ENCODE assay signal across 23 cellular contexts in genomic region chr3:16504692-16505091, GRCh38. TPM values are rescaled to one million over a fixed set of nuclear protein-coding genes. Genes with fewer than 3 reads are reported as not detected.
DNase-seq lines count a peak whose midpoint lies in the region; ATAC-seq and TF ChIP-seq lines count a peak whose summit lies in the region.
"Had no signal": no experiment of that assay in that cellular context is flagged by ENCODE, and none has a peak within 500 bp of the region (broad histone marks: within the 10 kb centered on the region; RNA-seq: fewer than 3 reads in every experiment).

No MANE protein-coding gene starts in this region.

- intact Hi-C loops in CD4-positive, alpha-beta T cell (cut with DNase I, micrococcal nuclease) = loop anchor here in 1 of 2 experiments (2.0 kb wide), 1 partner anchor 14 kb away; no protein-coding TSS in a partner anchor
- intact Hi-C loops in dendritic cell treated with granulocyte-macrophage colony-stimulating factor and Interleukin-4, amounts not matched to agents 40 ng/mL and 50 ng/mL, for 4 days (cut with micrococcal nuclease) = no loop called here
- intact Hi-C loops in left ventricle myocardium superior (cut with micrococcal nuclease) = no loop called here

- peaks cover 50 to 85% (median 68%) of the 10 kb centered on the region in 11 experiments for H3K36me3 ChIP-seq in BLaER1 treated with 17β-estradiol and CSF1 and Interleukin-3, amounts not matched to agents 10 nM and 100 nM
- peaks cover 77% of the 10 kb centered on the region for H3K36me3 ChIP-seq in OCI-LY3 (replicated peaks; ENCODE audit: low read depth, low read length)
- H3K36me3 ChIP-seq: adrenal gland had no signal

- no peak overlapping the region for H3K4me3 ChIP-seq in BLaER1 treated with 17β-estradiol and CSF1 and Interleukin-3, amounts not matched to agents 10 nM and 100 nM
- peak overlapping the region; percentile 13; the same call in 1 of the 2 replicates for H3K4me3 ChIP-seq in OCI-LY3 (ENCODE audit: low read length)
- H3K4me3 ChIP-seq: adrenal gland, right lobe of liver, SJSA1 had no signal

- H3K27ac ChIP-seq in BLaER1 treated with 17β-estradiol and CSF1 and Interleukin-3, amounts not matched to agents 10 nM and 100 nM = peak overlapping the region in 7 of 11 experiments; percentile 11 to 44 (median 17); a peak in 5 of 22 replicates
- H3K27ac ChIP-seq in CD4-positive, alpha-beta T cell (ENCODE audit: low read depth, low read length) = no peak overlapping the region
- peak overlapping the region; percentile 64 for H3K27ac ChIP-seq in OCI-LY3 (ENCODE audit: low read length)
- H3K27ac ChIP-seq: adrenal gland, right lobe of liver, SJSA1 had no signal

- peaks cover 100% of the 10 kb centered on the region for H3K79me2 ChIP-seq in OCI-LY3 (ENCODE audit: low read length)

- no peaks in the 10 kb centered on the region for H3K27me3 ChIP-seq in BLaER1 treated with 17β-estradiol and CSF1 and Interleukin-3, amounts not matched to agents 10 nM and 100 nM
- H3K27me3 ChIP-seq in CD4-positive, alpha-beta T cell (ENCODE audit: control insufficient read depth, insufficient read depth, low read length) = no peaks in the 10 kb centered on the region
- H3K27me3 ChIP-seq in OCI-LY3 (ENCODE audit: low read depth, low read length) = no peaks in the 10 kb centered on the region
- H3K27me3 ChIP-seq: adrenal gland, right lobe of liver, SJSA1 had no signal

- no peak for TF ChIP-seq CTCF in CD4-positive, alpha-beta T cell (IDR thresholded peaks at IDR 0.05)
- TF ChIP-seq CTCF in OCI-LY3 (IDR thresholded peaks at IDR 0.05; ENCODE audit: low read depth, low read length) = no peak

- H4K20me1 ChIP-seq in BLaER1 treated with 17β-estradiol and CSF1 and Interleukin-3, amounts not matched to agents 10 nM and 100 nM = peaks cover 34 to 100% (median 91%) of the 10 kb centered on the region in 11 experiments; a peak in 20 of 22 replicates
- peaks cover 95% of the 10 kb centered on the region for H4K20me1 ChIP-seq in OCI-LY3 (ENCODE audit: insufficient read depth, low read length)

- no peak overlapping the region for H2AFZ ChIP-seq in OCI-LY3 (ENCODE audit: low read depth, low read length)

- peaks cover 46 to 62% (median 49%) of the 10 kb centered on the region in 10 experiments for H3K4me1 ChIP-seq in BLaER1 treated with 17β-estradiol and CSF1 and Interleukin-3, amounts not matched to agents 10 nM and 100 nM
- H3K4me1 ChIP-seq in OCI-LY3 (ENCODE audit: low read length) = peaks cover 74% of the 10 kb centered on the region

- H3K4me3 Mint-ChIP-seq in CD4-positive, alpha-beta T cell = peak overlapping the region; percentile 42
- H3K4me3 Mint-ChIP-seq in dendritic cell treated with granulocyte-macrophage colony-stimulating factor and Interleukin-4, amounts not matched to agents 40 ng/mL and 50 ng/mL, for 4 days = peak overlapping the region; percentile 24
- H3K4me3 Mint-ChIP-seq: activated CD4-positive, alpha-beta memory T cell treated with anti-CD3 and anti-CD28 coated beads for 36 hours; brain; WTC11 had no signal

- H3K9me3 ChIP-seq in BLaER1 treated with 17β-estradiol and CSF1 and Interleukin-3, amounts not matched to agents 10 nM and 100 nM (replicated peaks in 1 of 11) = peaks cover 0 to 40% (median 20%) of the 10 kb centered on the region in 11 experiments; a peak in 15 of 22 replicates
- no peaks in the 10 kb centered on the region for H3K9me3 ChIP-seq in CD4-positive, alpha-beta T cell (ENCODE audit: control insufficient read depth, low read length)
- no peaks in the 10 kb centered on the region for H3K9me3 ChIP-seq in OCI-LY3 (ENCODE audit: insufficient read depth, low read length)
- H3K9me3 ChIP-seq: adrenal gland, right lobe of liver had no signal

- H3K9me3 Mint-ChIP-seq in CD4-positive, alpha-beta T cell = no peaks in the 10 kb centered on the region
- peaks cover 8% of the 10 kb centered on the region for H3K9me3 Mint-ChIP-seq in dendritic cell treated with granulocyte-macrophage colony-stimulating factor and Interleukin-4, amounts not matched to agents 40 ng/mL and 50 ng/mL, for 4 days
- H3K9me3 Mint-ChIP-seq: activated CD4-positive, alpha-beta memory T cell treated with anti-CD3 and anti-CD28 coated beads for 36 hours; CD4-positive, CD25-positive, alpha-beta regulatory T cell; WTC11 had no signal

- no peak for ATAC-seq in CD4-positive, alpha-beta T cell (ENCODE audit: poor library complexity)
- no peak for ATAC-seq in left ventricle myocardium superior
- ATAC-seq: right lobe of liver, WTC11 had no signal

- no peaks in the 10 kb centered on the region for H3K27me3 Mint-ChIP-seq in CD4-positive, alpha-beta T cell
- H3K27me3 Mint-ChIP-seq in dendritic cell treated with granulocyte-macrophage colony-stimulating factor and Interleukin-4, amounts not matched to agents 40 ng/mL and 50 ng/mL, for 4 days = no peaks in the 10 kb centered on the region
- H3K27me3 Mint-ChIP-seq: activated CD4-positive, alpha-beta memory T cell treated with anti-CD3 and anti-CD28 coated beads for 36 hours had no signal

- no peak for DNase-seq in CD4-positive, alpha-beta T cell
- DNase-seq in Kasumi-1 (lab: John Stamatoyannopoulos, UW) (no peak), NOMO-1 treated with DMSO at 0.1 percent for 48 hours (lab: John Stamatoyannopoulos, UW; ENCODE audit: unreplicated experiment) (no peak), left ventricle myocardium superior (no peak)
- DNase-seq in central memory CD4-positive, alpha-beta T cell = no peak
- DNase-seq: activated CD4-positive, alpha-beta memory T cell treated with anti-CD3 and anti-CD28 coated beads for 36 hours; activated gamma-delta T cell treated with Interleukin-2 at 50 U/mL for 16 hours; adrenal gland; CD4-positive, CD25-positive, alpha-beta regulatory T cell; GOT3; hypothalamus; NCI-H2029; NCI-H526; right lobe of liver; stimulated activated CD4-positive, alpha-beta T cell treated with anti-CD3 and anti-CD28 coated beads, Interleukin-4, amount 100 ng/mL, for 1 hour; stimulated activated naive CD4-positive, alpha-beta T cell; T-helper 9 cell had no signal

- no peak overlapping the region for H3K9ac ChIP-seq in BLaER1 treated with 17β-estradiol and CSF1 and Interleukin-3, amounts not matched to agents 10 nM and 100 nM
- H3K9ac ChIP-seq in OCI-LY3 (ENCODE audit: low read length) = no peak overlapping the region; the same call in 1 of the 2 replicates

- H3K4me1 Mint-ChIP-seq in CD4-positive, alpha-beta T cell (ENCODE audit: low read depth) = peaks cover 81% of the 10 kb centered on the region
- H3K4me1 Mint-ChIP-seq in dendritic cell treated with granulocyte-macrophage colony-stimulating factor and Interleukin-4, amounts not matched to agents 40 ng/mL and 50 ng/mL, for 4 days (ENCODE audit: low read depth) = peaks cover 62% of the 10 kb centered on the region

- CTCF ChIA-PET in CD4-positive, alpha-beta T cell (lab: Charles Lee) = no interaction called here

- POLR2A ChIA-PET in CD4-positive, alpha-beta T cell (lab: Charles Lee) = interaction anchor here (1.1 to 1.2 kb wide), 2 partner anchors 9 to 28 kb away, joined by 3 to 6 read pairs; no protein-coding TSS in a partner anchor

- H3K4me2 ChIP-seq in BLaER1 treated with 17β-estradiol and CSF1 and Interleukin-3, amounts not matched to agents 10 nM and 100 nM = peak overlapping the region in 9 of 11 experiments; percentile 7 to 68 (median 46); a peak in 15 of 22 replicates
- peak overlapping the region; percentile 69 for H3K4me2 ChIP-seq in OCI-LY3 (ENCODE audit: low read length)

- peak overlapping the region; percentile 61 for H3K27ac Mint-ChIP-seq in CD4-positive, alpha-beta T cell
- peak overlapping the region; percentile 69 for H3K27ac Mint-ChIP-seq in dendritic cell treated with granulocyte-macrophage colony-stimulating factor and Interleukin-4, amounts not matched to agents 40 ng/mL and 50 ng/mL, for 4 days
- H3K27ac Mint-ChIP-seq: activated CD4-positive, alpha-beta memory T cell treated with anti-CD3 and anti-CD28 coated beads for 36 hours; WTC11 had no signal

- H3K36me3 Mint-ChIP-seq in CD4-positive, alpha-beta T cell (ENCODE audit: low read depth) = peaks cover 59% of the 10 kb centered on the region
- peaks cover 50% of the 10 kb centered on the region for H3K36me3 Mint-ChIP-seq in dendritic cell treated with granulocyte-macrophage colony-stimulating factor and Interleukin-4, amounts not matched to agents 40 ng/mL and 50 ng/mL, for 4 days (ENCODE audit: low read depth)
- H3K36me3 Mint-ChIP-seq: WTC11 had no signal

RNA-seq across cellular contexts. Expression of gene RFTN1, which starts 8.8 kb away (rescaled TPM):
- 10 to 100 TPM; 55.7 to 56.4 TPM for total RNA-seq in CD4-positive, alpha-beta T cell
- total RNA-seq in left ventricle myocardium superior = 25.0 TPM
